23 cellular contexts compared by ENCODE assay signal in the genomic region with DNA sequence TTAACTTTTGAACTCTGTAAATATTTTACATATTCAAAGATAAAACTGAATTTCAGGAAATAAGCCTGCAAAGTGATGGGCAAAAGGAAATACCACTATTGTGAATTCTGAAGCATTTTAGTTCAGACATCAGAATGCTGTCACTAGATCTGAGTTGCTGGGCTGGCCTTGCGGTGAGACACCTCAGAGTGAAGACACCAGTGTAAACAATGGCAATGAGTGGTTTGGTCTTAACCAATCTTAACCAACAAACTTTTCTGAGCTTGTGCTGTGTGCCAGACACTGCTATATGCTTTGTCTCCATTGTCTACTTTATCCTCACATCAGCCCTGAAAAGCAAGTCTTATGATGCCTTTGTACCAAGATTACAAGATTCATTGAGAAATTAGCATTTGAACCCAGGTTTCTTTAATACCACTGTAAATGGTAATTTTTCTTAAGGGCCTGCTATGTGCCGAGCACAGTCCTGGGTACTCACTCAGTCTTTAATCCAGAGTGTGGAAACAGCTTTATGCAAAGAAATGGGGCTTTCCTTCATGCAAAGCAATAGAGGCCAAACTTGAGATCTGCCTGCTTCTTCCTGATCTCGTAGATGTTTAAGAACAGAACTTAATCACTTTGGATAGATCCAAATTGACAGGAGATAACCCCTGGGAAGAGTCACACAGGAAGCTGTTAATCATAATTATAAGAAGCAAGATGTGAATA.
DNase-seq lines count a peak whose midpoint lies in the region; ATAC-seq lines count a peak whose summit lies in the region.
"Had no signal": no experiment of that assay in that cellular context is flagged by ENCODE, and none has a peak within 500 bp of the region (broad histone marks: within the 10 kb centered on the region; RNA-seq: fewer than 3 reads in every experiment).

No MANE protein-coding gene starts in this region.

- peak; percentile 24 for DNase-seq in germinal center (ENCODE audit: low spot score)
- no peak for DNase-seq in superior temporal gyrus (ENCODE audit: extremely low spot score)
- DNase-seq in activated T-cell treated with anti-CD3 and anti-CD28 coated beads for 4 hours: no peak
- no peak for DNase-seq in AG08395 (ENCODE audit: low spot score)
- DNase-seq in activated CD8-positive, alpha-beta memory T cell treated with anti-CD3 and anti-CD28 coated beads, Interleukin-2, amount 50 U/mL, for 4 hours: no peak
- DNase-seq: activated CD4-positive, alpha-beta T cell treated with anti-CD3 and anti-CD28 coated beads, Interleukin-2, amount 50 U/mL, for 4 hours; activated gamma-delta T cell; brain microvascular endothelial cell; CD4-positive, alpha-beta memory T cell; endodermal cell; GDM1; GOT3; Kasumi-1; NCI-H187 treated with DMSO at 0.1 percent for 48 hours; NCI-H345; NCI-H82; stimulated activated naive CD4-positive, alpha-beta T cell treated with Interleukin-2 at 50 U/mL for 16 hours; T-helper 17 cell; thyroid gland had no signal

- ATAC-seq in GM18907 (IDR thresholded peaks at IDR 0.05; ENCODE audit: unreplicated experiment) (peak; percentile 59), HG02642 (IDR thresholded peaks at IDR 0.05; ENCODE audit: poor library complexity, unreplicated experiment) (peak; percentile 73), HG03460 (IDR thresholded peaks at IDR 0.05; ENCODE audit: unreplicated experiment) (peak; percentile 48)
- ATAC-seq: Panc1, T-helper 17 cell had no signal
